Comparison of ENCODE assay signal across 8 cellular contexts in genomic region chr19:57389194-57389729, GRCh38. TPM values are rescaled to one million over a fixed set of nuclear protein-coding genes. Genes with fewer than 3 reads are reported as not detected.
A peak's percentile ranks its signal among the peaks of the same experiment; 100 is the strongest.
DNase-seq lines count a peak whose midpoint lies in the region; ATAC-seq and FAIRE-seq lines count a peak whose summit lies in the region.

No MANE protein-coding gene starts in this region.

- CTCF ChIA-PET in activated CD4-positive, alpha-beta T cell treated with anti-CD3 and anti-CD28 coated beads for 36 hours (lab: Charles Lee) = no interaction called here

- ATAC-seq in activated CD4-positive, alpha-beta T cell treated with anti-CD3 and anti-CD28 coated beads for 36 hours = no peak
- peak; percentile 5 for ATAC-seq in activated T-helper 17 cell treated with anti-CD3 and anti-CD28 coated beads, Interleukin-2, amount 50 U/mL, for 72 hours (replicated peaks)

- H3K36me3 Mint-ChIP-seq in activated CD4-positive, alpha-beta T cell treated with anti-CD3 and anti-CD28 coated beads for 36 hours (ENCODE audit: low read depth) = peaks cover 49% of the 10 kb centered on the region
- peaks cover 46% of the 10 kb centered on the region for H3K36me3 Mint-ChIP-seq in activated T-helper 17 cell treated with anti-CD3 and anti-CD28 coated beads, Interleukin-2, amount 50 U/mL, for 72 hours (ENCODE audit: low read depth)

- no peaks in the 10 kb centered on the region for H3K27me3 Mint-ChIP-seq in activated CD4-positive, alpha-beta T cell treated with anti-CD3 and anti-CD28 coated beads for 36 hours
- no peaks in the 10 kb centered on the region for H3K27me3 Mint-ChIP-seq in activated T-helper 17 cell treated with anti-CD3 and anti-CD28 coated beads, Interleukin-2, amount 50 U/mL, for 72 hours

- H3K4me3 Mint-ChIP-seq in activated CD4-positive, alpha-beta T cell treated with anti-CD3 and anti-CD28 coated beads for 36 hours = peak overlapping the region; percentile 90
- peak overlapping the region; percentile 86 for H3K4me3 Mint-ChIP-seq in activated T-helper 17 cell treated with anti-CD3 and anti-CD28 coated beads, Interleukin-2, amount 50 U/mL, for 72 hours

- H3K9me3 Mint-ChIP-seq in activated CD4-positive, alpha-beta T cell treated with anti-CD3 and anti-CD28 coated beads for 36 hours (ENCODE audit: low read depth) = peaks cover 17% of the 10 kb centered on the region
- peaks cover 5% of the 10 kb centered on the region for H3K9me3 Mint-ChIP-seq in activated T-helper 17 cell treated with anti-CD3 and anti-CD28 coated beads, Interleukin-2, amount 50 U/mL, for 72 hours

- POLR2A ChIA-PET in activated CD4-positive, alpha-beta T cell treated with anti-CD3 and anti-CD28 coated beads for 36 hours (lab: Charles Lee) = interaction anchor here (0.7 to 1.0 kb wide), 3 partner anchors 29 to 320 kb away, joined by 3 to 4 read pairs (median 3); partner anchors contain the start of genes ZNF154 and ZNF304

- intact Hi-C loops in activated CD4-positive, alpha-beta T cell treated with anti-CD3 and anti-CD28 coated beads for 36 hours (cut with DNase I, micrococcal nuclease) = loop anchor here (1.0 kb wide), 12 partner anchors 22 to 558 kb away; partner anchors contain the start of genes TRAPPC2B (in 2 of the 2), ZNF547 (in 2 of the 2), ZNF549 (in 2 of the 2) and ZNF749 (in 2 of the 2)

- no peak for DNase-seq in activated CD4-positive, alpha-beta T cell treated with anti-CD3 and anti-CD28 coated beads for 36 hours
- no peak for DNase-seq in activated CD4-positive, alpha-beta T cell treated with anti-CD3 and anti-CD28 coated beads, Interleukin-2, amount 50 U/mL, for 48 hours
- DNase-seq in HUDEP-2 (lab: John Stamatoyannopoulos, UW; ENCODE audit: unreplicated experiment in 76 of 76) (no peak), cerebellum (ENCODE audit: low spot score) (no peak)
- DNase-seq in stimulated activated CD4-positive, alpha-beta T cell treated with anti-CD3 and anti-CD28 coated beads, Interleukin-12 subunit alpha, Interleukin-12 subunit beta, amount 100 ng/mL, for 4 hours = no peak

- peak overlapping the region; percentile 91 for H3K27ac ChIP-seq in temporal lobe (ENCODE audit: low read depth, low read length)

- H3K27ac Mint-ChIP-seq in activated CD4-positive, alpha-beta T cell treated with anti-CD3 and anti-CD28 coated beads for 36 hours = peak overlapping the region; percentile 94
- peak overlapping the region; percentile 92 for H3K27ac Mint-ChIP-seq in activated T-helper 17 cell treated with anti-CD3 and anti-CD28 coated beads, Interleukin-2, amount 50 U/mL, for 72 hours

- peak; percentile 99 for FAIRE-seq in islet of Langerhans (lab: Jason Lieb, UNC)

- peaks cover 25% of the 10 kb centered on the region for H3K4me1 Mint-ChIP-seq in activated CD4-positive, alpha-beta T cell treated with anti-CD3 and anti-CD28 coated beads for 36 hours
- peaks cover 15% of the 10 kb centered on the region for H3K4me1 Mint-ChIP-seq in activated T-helper 17 cell treated with anti-CD3 and anti-CD28 coated beads, Interleukin-2, amount 50 U/mL, for 72 hours

RNA-seq across cellular contexts. Expression of gene ZNF548, which starts 0.4 kb away (rescaled TPM):
- total RNA-seq in activated CD4-positive, alpha-beta T cell treated with anti-CD3 and anti-CD28 coated beads for 36 hours = 10 to 100 TPM; 15.1 to 20.3 TPM
- total RNA-seq in activated T-helper 17 cell treated with anti-CD3 and anti-CD28 coated beads, Interleukin-2, amount 50 U/mL, for 72 hours = 10 to 100 TPM; 19.4 to 48.5 TPM
- 36.4 TPM for total RNA-seq in temporal lobe
- total RNA-seq in cerebellum = 45.7 TPM

RNA-seq across cellular contexts. Expression of gene ZNF17, which starts 21.7 kb away (rescaled TPM):
- total RNA-seq in activated CD4-positive, alpha-beta T cell treated with anti-CD3 and anti-CD28 coated beads for 36 hours = 1 to 10 TPM; 6.4 to 8.3 TPM
- 10 to 100 TPM in 1 of 2 donors, 1 to 10 TPM in 1; 8.3 to 12.0 TPM for total RNA-seq in activated T-helper 17 cell treated with anti-CD3 and anti-CD28 coated beads, Interleukin-2, amount 50 U/mL, for 72 hours
- total RNA-seq in temporal lobe = 27.3 TPM
- total RNA-seq in cerebellum = 35.8 TPM

RNA-seq across cellular contexts. Expression of gene TRAPPC2B, which starts 25.9 kb away (rescaled TPM):
- 1 to 10 TPM; 3.2 to 6.1 TPM for total RNA-seq in activated CD4-positive, alpha-beta T cell treated with anti-CD3 and anti-CD28 coated beads for 36 hours
- total RNA-seq in activated T-helper 17 cell treated with anti-CD3 and anti-CD28 coated beads, Interleukin-2, amount 50 U/mL, for 72 hours = 1 to 10 TPM; 4.5 to 8.8 TPM
- total RNA-seq in temporal lobe (17.0 TPM), cerebellum (13.0 TPM)

RNA-seq across cellular contexts. Expression of gene ZNF547, which starts 25.9 kb away (rescaled TPM):
- 1 to 10 TPM; 1.5 to 1.7 TPM for total RNA-seq in activated CD4-positive, alpha-beta T cell treated with anti-CD3 and anti-CD28 coated beads for 36 hours
- 1 to 10 TPM; 2.7 to 5.4 TPM for total RNA-seq in activated T-helper 17 cell treated with anti-CD3 and anti-CD28 coated beads, Interleukin-2, amount 50 U/mL, for 72 hours
- total RNA-seq in temporal lobe = 7.9 TPM
- total RNA-seq in cerebellum = 11.5 TPM

RNA-seq across cellular contexts. Expression of gene ZNF304, which starts 38.2 kb away (rescaled TPM):
- 1 to 10 TPM; 6.2 TPM for total RNA-seq in activated CD4-positive, alpha-beta T cell treated with anti-CD3 and anti-CD28 coated beads for 36 hours
- 1 to 10 TPM; 5.3 to 6.4 TPM for total RNA-seq in activated T-helper 17 cell treated with anti-CD3 and anti-CD28 coated beads, Interleukin-2, amount 50 U/mL, for 72 hours
- total RNA-seq in temporal lobe = 17.9 TPM
- total RNA-seq in cerebellum = 15.9 TPM
